In the genomic region with DNA sequence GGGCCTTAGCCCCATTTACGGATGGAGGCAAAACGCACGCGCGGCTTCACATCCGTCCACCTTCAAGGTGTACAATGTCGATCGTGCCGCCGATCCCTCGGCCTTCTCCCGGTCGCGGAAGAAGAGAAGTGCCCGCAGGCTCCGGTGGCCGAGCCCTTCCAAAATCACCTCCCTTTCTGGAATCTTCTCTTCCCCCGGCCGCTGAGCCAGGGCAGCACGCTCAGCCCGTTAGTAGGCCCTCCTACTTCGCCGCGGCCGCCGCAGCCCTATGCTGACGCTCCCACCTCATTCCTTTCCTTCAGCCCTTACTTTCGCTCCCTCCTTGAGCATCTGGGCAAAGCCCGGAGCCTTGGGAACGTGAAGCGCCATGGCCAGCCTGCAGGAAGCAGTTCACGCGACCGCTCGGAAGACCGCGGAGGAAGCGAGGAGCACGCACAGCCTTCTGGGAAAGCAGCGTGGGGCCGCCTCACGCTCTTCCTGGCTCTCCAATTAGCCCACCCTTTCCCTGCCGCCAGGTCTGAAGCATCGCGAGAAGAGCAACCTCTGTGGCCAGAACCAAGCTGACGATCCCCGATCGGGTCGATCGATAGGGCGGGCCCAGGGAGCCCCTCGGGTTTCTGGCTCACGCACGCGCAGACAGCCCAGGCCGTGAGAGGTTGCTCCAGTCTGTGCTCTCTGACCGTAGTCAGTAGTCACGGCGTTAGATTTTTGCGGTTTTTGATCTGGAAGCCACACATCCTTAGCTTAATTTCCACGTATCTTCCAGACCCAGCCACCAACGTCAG, we compare ENCODE assay signal across 8 cellular contexts. TPM values are rescaled to one million over a fixed set of nuclear protein-coding genes. Genes with fewer than 3 reads are reported as not detected.
A peak's percentile ranks its signal among the peaks of the same experiment; 100 is the strongest.
DNase-seq lines count a peak whose midpoint lies in the region; ATAC-seq and TF ChIP-seq lines count a peak whose summit lies in the region.

A gene with protein sequence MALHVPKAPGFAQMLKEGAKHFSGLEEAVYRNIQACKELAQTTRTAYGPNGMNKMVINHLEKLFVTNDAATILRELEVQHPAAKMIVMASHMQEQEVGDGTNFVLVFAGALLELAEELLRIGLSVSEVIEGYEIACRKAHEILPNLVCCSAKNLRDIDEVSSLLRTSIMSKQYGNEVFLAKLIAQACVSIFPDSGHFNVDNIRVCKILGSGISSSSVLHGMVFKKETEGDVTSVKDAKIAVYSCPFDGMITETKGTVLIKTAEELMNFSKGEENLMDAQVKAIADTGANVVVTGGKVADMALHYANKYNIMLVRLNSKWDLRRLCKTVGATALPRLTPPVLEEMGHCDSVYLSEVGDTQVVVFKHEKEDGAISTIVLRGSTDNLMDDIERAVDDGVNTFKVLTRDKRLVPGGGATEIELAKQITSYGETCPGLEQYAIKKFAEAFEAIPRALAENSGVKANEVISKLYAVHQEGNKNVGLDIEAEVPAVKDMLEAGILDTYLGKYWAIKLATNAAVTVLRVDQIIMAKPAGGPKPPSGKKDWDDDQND (minus strand): TSS at position 427 of the 785 bp plus-strand sequence. CDS start 58 bp downstream, at position 369.

- peak within 1 kb of the TSS; percentile 60 for H3K27ac ChIP-seq in PC-3 (ENCODE audit: low read length)

- peaks cover 24% of the 10 kb centered on the region for H3K36me3 ChIP-seq in PC-3 (ENCODE audit: low read depth, low read length)

- H2AFZ ChIP-seq in PC-3 (ENCODE audit: low read length): peak within 1 kb of the TSS; percentile 81

- H4K20me1 ChIP-seq in PC-3 (ENCODE audit: low read length): peaks cover 33% of the 10 kb centered on the region

- peak within 1 kb of the TSS; percentile 86 for H3K4me3 ChIP-seq in PC-3 (ENCODE audit: low read length)
- peak within 1 kb of the TSS; percentile 87 for H3K4me3 ChIP-seq in epithelial cell of esophagus (ENCODE audit: low read length)
- H3K4me3 ChIP-seq in mononuclear cell (ENCODE audit: low read length): peak within 1 kb of the TSS; percentile 64

- TF ChIP-seq CTCF in PC-3 (conservative IDR thresholded peaks at IDR 0.05; ENCODE audit: low read depth, low read length) (no peak), epithelial cell of esophagus (IDR thresholded peaks at IDR 0.05; ENCODE audit: insufficient read depth, low read depth, low read length, missing control alignments) (no peak)

- H3K9ac ChIP-seq in PC-3 (ENCODE audit: low read length): peak within 1 kb of the TSS; percentile 97

- no peaks in the 10 kb centered on the region for H3K9me2 ChIP-seq in PC-3 (replicated peaks; ENCODE audit: low read length)

- POLR2A ChIA-PET in PC-3 (lab: Charles Lee; ENCODE audit: unreplicated experiment): interaction anchor here (0.6 to 2.4 kb wide), 3 partner anchors 49 to 265 kb away, joined by 3 to 6 read pairs (median 4); a partner anchor contains a TSS

- H3K9me3 ChIP-seq in PC-3 (ENCODE audit: low read length): no peaks in the 10 kb centered on the region
- no peaks in the 10 kb centered on the region for H3K9me3 ChIP-seq in mononuclear cell (ENCODE audit: low read depth, low read length)

- H3F3A ChIP-seq in PC-3 (ENCODE audit: low read length, unreplicated experiment): peaks cover 7% of the 10 kb centered on the region

- H3K27me3 ChIP-seq in PC-3 (ENCODE audit: low read length): no peaks in the 10 kb centered on the region
- H3K27me3 ChIP-seq in mononuclear cell (ENCODE audit: insufficient read depth, low read length): no peaks in the 10 kb centered on the region

- TSS peak; percentile 70 for BruUV-seq in PC-3 (replicated peaks; lab: Mats Ljungman, UMichigan)

- ATAC-seq in GM21576 (IDR thresholded peaks at IDR 0.05; ENCODE audit: unreplicated experiment) (peak; percentile 92), PC-3 (peak; percentile 85)

- H3K79me2 ChIP-seq in PC-3 (ENCODE audit: low read length): peaks cover 56% of the 10 kb centered on the region

- peak; percentile 95 for DNase-seq in DMS114 treated with DMSO at 0.1 percent for 48 hours (lab: John Stamatoyannopoulos, UW; ENCODE audit: unreplicated experiment)
- peak; percentile 100 for DNase-seq in PC-3
- peak; percentile 96 for DNase-seq in activated T-cell treated with anti-CD3 and anti-CD28 coated beads for 48 hours (ENCODE audit: low read depth)
- peak; percentile 100 for DNase-seq in epithelial cell of esophagus (ENCODE audit: low read depth)
- DNase-seq in stimulated activated CD8-positive, alpha-beta memory T cell treated with anti-CD3 and anti-CD28 coated beads, Interleukin-4, amount 100 ng/mL, for 1 hour (ENCODE audit: low read depth in 2 of 2, low spot score in 1 of 2): peak; percentile 91 to 96

- no peak for TF ChIP-seq RAD21 in Ishikawa (IDR thresholded peaks at IDR 0.05; ENCODE audit: low read depth)

- H3K4me1 ChIP-seq in PC-3 (ENCODE audit: insufficient read depth, low read length): peaks cover 44% of the 10 kb centered on the region
- H3K4me1 ChIP-seq in mononuclear cell (ENCODE audit: insufficient read depth, low read length): peaks cover 37% of the 10 kb centered on the region

- intact Hi-C loops in PC-3 (cut with micrococcal nuclease): loop anchor here (2.0 kb wide), 1 partner anchor 49 kb away; a partner anchor contains a TSS

- H3K4me2 ChIP-seq in PC-3 (ENCODE audit: low read length): peak within 1 kb of the TSS; percentile 93

- 0 out of 2 replicates have a peak, but pooled peaks have one; percentile 24 for TF ChIP-seq EP300 in Ishikawa (IDR thresholded peaks at IDR 0.05; ENCODE audit: borderline replicate concordance)

- CTCF ChIA-PET in PC-3 (lab: Charles Lee): interaction anchor here (0.7 kb wide), 1 partner anchor 1277 kb away, joined by 4 read pairs; no protein-coding TSS in a partner anchor

TF ChIP-seq in Ishikawa, 13 proteins besides CTCF, POLR2A, EP300 and RAD21:
- TF ChIP-seq, protein P1, sequence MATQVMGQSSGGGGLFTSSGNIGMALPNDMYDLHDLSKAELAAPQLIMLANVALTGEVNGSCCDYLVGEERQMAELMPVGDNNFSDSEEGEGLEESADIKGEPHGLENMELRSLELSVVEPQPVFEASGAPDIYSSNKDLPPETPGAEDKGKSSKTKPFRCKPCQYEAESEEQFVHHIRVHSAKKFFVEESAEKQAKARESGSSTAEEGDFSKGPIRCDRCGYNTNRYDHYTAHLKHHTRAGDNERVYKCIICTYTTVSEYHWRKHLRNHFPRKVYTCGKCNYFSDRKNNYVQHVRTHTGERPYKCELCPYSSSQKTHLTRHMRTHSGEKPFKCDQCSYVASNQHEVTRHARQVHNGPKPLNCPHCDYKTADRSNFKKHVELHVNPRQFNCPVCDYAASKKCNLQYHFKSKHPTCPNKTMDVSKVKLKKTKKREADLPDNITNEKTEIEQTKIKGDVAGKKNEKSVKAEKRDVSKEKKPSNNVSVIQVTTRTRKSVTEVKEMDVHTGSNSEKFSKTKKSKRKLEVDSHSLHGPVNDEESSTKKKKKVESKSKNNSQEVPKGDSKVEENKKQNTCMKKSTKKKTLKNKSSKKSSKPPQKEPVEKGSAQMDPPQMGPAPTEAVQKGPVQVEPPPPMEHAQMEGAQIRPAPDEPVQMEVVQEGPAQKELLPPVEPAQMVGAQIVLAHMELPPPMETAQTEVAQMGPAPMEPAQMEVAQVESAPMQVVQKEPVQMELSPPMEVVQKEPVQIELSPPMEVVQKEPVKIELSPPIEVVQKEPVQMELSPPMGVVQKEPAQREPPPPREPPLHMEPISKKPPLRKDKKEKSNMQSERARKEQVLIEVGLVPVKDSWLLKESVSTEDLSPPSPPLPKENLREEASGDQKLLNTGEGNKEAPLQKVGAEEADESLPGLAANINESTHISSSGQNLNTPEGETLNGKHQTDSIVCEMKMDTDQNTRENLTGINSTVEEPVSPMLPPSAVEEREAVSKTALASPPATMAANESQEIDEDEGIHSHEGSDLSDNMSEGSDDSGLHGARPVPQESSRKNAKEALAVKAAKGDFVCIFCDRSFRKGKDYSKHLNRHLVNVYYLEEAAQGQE (IDR thresholded peaks at IDR 0.05; ENCODE audit: low read depth): no peak
- TF ChIP-seq TEAD4 (IDR thresholded peaks at IDR 0.05) (no peak), CEBPB (IDR thresholded peaks at IDR 0.05) (no peak; the same call in 1 of the 2 replicates), TAF1 (IDR thresholded peaks at IDR 0.05; ENCODE audit: low read depth) (peak; percentile 84), TCF12 (IDR thresholded peaks at IDR 0.05; ENCODE audit: low read depth) (peak; percentile 62; the same call in 1 of the 2 replicates), CREB1 (IDR thresholded peaks at IDR 0.05; ENCODE audit: low read depth) (no peak), YY1 (IDR thresholded peaks at IDR 0.05; ENCODE audit: low read depth) (peak; percentile 58; the same call in 1 of the 2 replicates), NFIC (IDR thresholded peaks at IDR 0.05) (no peak; the same call in 1 of the 2 replicates), ZBTB7A (IDR thresholded peaks at IDR 0.05; ENCODE audit: low read depth) (no peak), FOXM1 (IDR thresholded peaks at IDR 0.05; ENCODE audit: borderline replicate concordance, low read depth) (no peak), EGR1 (IDR thresholded peaks at IDR 0.05) (0 out of 2 replicates have a peak, but pooled peaks have one; percentile 8)
- TF ChIP-seq, protein P2, sequence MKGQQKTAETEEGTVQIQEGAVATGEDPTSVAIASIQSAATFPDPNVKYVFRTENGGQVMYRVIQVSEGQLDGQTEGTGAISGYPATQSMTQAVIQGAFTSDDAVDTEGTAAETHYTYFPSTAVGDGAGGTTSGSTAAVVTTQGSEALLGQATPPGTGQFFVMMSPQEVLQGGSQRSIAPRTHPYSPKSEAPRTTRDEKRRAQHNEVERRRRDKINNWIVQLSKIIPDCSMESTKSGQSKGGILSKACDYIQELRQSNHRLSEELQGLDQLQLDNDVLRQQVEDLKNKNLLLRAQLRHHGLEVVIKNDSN (IDR thresholded peaks at IDR 0.05): peak; percentile 53
- TF ChIP-seq, protein P3, sequence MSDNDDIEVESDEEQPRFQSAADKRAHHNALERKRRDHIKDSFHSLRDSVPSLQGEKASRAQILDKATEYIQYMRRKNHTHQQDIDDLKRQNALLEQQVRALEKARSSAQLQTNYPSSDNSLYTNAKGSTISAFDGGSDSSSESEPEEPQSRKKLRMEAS (IDR thresholded peaks at IDR 0.05): peak; percentile 91

RNA-seq across cellular contexts. Expression of the gene that starts here (rescaled TPM):
- 228 and 244 TPM in 2 replicates for total RNA-seq in PC-3 (2014; rRNA removed)
- total RNA-seq in mononuclear cell: 120 TPM

Comparison
In these comparisons a context has a peak if more than half of its experiments do, and no peak if none do; other contexts are left out.
1. Peak in every context shown above with its lines: DNase-seq, ATAC-seq, H3K4me3 ChIP-seq and H3K27ac ChIP-seq.